10 cellular contexts compared by ENCODE assay signal in genomic region chr5:107289030-107289714, GRCh38.
A peak's percentile ranks its signal among the peaks of the same experiment; 100 is the strongest.
DNase-seq lines count a peak whose midpoint lies in the region; ATAC-seq and TF ChIP-seq lines count a peak whose summit lies in the region.
"Had no signal": no experiment of that assay in that cellular context is flagged by ENCODE, and none has a peak within 500 bp of the region (broad histone marks: within the 10 kb centered on the region; RNA-seq: fewer than 3 reads in every experiment).

No MANE protein-coding gene starts in this region.

- peaks cover 3% of the 10 kb centered on the region for H3K27me3 Mint-ChIP-seq in T-helper 2 cell treated with Interferon-gamma antibody and Interleukin-4, amounts not matched to agents 5 μg/mL and 100 μg/mL, for 36 hours (ENCODE audit: low read depth)
- no peaks in the 10 kb centered on the region; the same call in 1 of the 2 replicates for H3K27me3 Mint-ChIP-seq in HFFc6 (ENCODE audit: insufficient read depth)

- H3K4me3 Mint-ChIP-seq in T-helper 2 cell treated with Interferon-gamma antibody and Interleukin-4, amounts not matched to agents 5 μg/mL and 100 μg/mL, for 36 hours = no peak overlapping the region
- H3K4me3 Mint-ChIP-seq in HFFc6 = no peak overlapping the region

- H3K27ac Mint-ChIP-seq in T-helper 2 cell treated with Interferon-gamma antibody and Interleukin-4, amounts not matched to agents 5 μg/mL and 100 μg/mL, for 36 hours = no peak overlapping the region
- no peak overlapping the region for H3K27ac Mint-ChIP-seq in HFFc6

- no peaks in the 10 kb centered on the region for H3K36me3 Mint-ChIP-seq in T-helper 2 cell treated with Interferon-gamma antibody and Interleukin-4, amounts not matched to agents 5 μg/mL and 100 μg/mL, for 36 hours (ENCODE audit: low read depth)
- no peaks in the 10 kb centered on the region; the same call in 1 of the 2 replicates for H3K36me3 Mint-ChIP-seq in HFFc6 (ENCODE audit: low read depth)

- no peaks in the 10 kb centered on the region for H3K36me3 ChIP-seq in hepatocyte (replicated peaks; ENCODE audit: insufficient read depth, low read depth)
- H3K36me3 ChIP-seq: upper lobe of right lung had no signal

- no peaks in the 10 kb centered on the region for H3K9me2 ChIP-seq in hepatocyte (replicated peaks; ENCODE audit: insufficient read depth)

- peak; percentile 78 for ATAC-seq in GM19324 (IDR thresholded peaks at IDR 0.05; ENCODE audit: low FRiP score, unreplicated experiment)
- peak; percentile 85 for ATAC-seq in HG02884 (IDR thresholded peaks at IDR 0.05; ENCODE audit: unreplicated experiment)
- ATAC-seq: upper lobe of right lung had no signal

- H3K9me3 ChIP-seq in hepatocyte (ENCODE audit: low read depth) = no peaks in the 10 kb centered on the region
- H3K9me3 ChIP-seq: upper lobe of right lung had no signal

- H3K4me2 ChIP-seq in hepatocyte = no peak overlapping the region

- peak; percentile 44 for DNase-seq in GM13977 (ENCODE audit: low spot score)
- DNase-seq in T-helper 2 cell treated with Interferon-gamma antibody and Interleukin-4, amounts not matched to agents 5 μg/mL and 100 μg/mL, for 36 hours (ENCODE audit: low spot score) = peak; percentile 56
- no peak for DNase-seq in hepatocyte (ENCODE audit: low spot score)
- DNase-seq in HFFc6 = no peak
- DNase-seq in NCI-H1930 (lab: John Stamatoyannopoulos, UW) = no peak
- DNase-seq in activated CD8-positive, alpha-beta memory T cell treated with anti-CD3 and anti-CD28 coated beads, Interleukin-2, amount 50 U/mL, for 4 hours = no peak
- DNase-seq: T-helper 9 cell, upper lobe of right lung had no signal

- H3K4me1 Mint-ChIP-seq in T-helper 2 cell treated with Interferon-gamma antibody and Interleukin-4, amounts not matched to agents 5 μg/mL and 100 μg/mL, for 36 hours (ENCODE audit: low read depth) = peaks cover 18% of the 10 kb centered on the region
- no peaks in the 10 kb centered on the region for H3K4me1 Mint-ChIP-seq in HFFc6 (ENCODE audit: low read depth)

- H3K27me3 ChIP-seq in hepatocyte = no peaks in the 10 kb centered on the region
- H3K27me3 ChIP-seq: upper lobe of right lung had no signal

- no peak overlapping the region for H2AFZ ChIP-seq in hepatocyte

- H3K79me2 ChIP-seq in hepatocyte = no peaks in the 10 kb centered on the region

- TF ChIP-seq CTCF in GM13977 (IDR thresholded peaks at IDR 0.05; ENCODE audit: extremely low read depth, insufficient read depth, missing control alignments) = no peak
- no peak for TF ChIP-seq CTCF in hepatocyte (IDR thresholded peaks at IDR 0.05; ENCODE audit: poor library complexity)
- no peak for TF ChIP-seq CTCF in HFFc6 (IDR thresholded peaks at IDR 0.05)

- H3K27ac ChIP-seq in hepatocyte = no peak overlapping the region
- H3K27ac ChIP-seq: upper lobe of right lung had no signal

- no peak overlapping the region for H3K4me3 ChIP-seq in hepatocyte
- H3K4me3 ChIP-seq: upper lobe of right lung had no signal

- H3K4me1 ChIP-seq in hepatocyte (ENCODE audit: insufficient read depth) = peaks cover 6% of the 10 kb centered on the region

- in situ Hi-C loops in GM13977 (cut with MboI; ENCODE audit: low pct_unique_long_range_greater_than_20kb, low sequenced_read_pairs, unreplicated experiment) = no loop called here

- WGBS in hepatocyte (ENCODE audit: low lambda C conversion rate, missing lambda C conversion rate) = 91% methylated on average over 4 of the region's 4 CpGs

- no peaks in the 10 kb centered on the region for H4K20me1 ChIP-seq in hepatocyte (ENCODE audit: insufficient read depth, poor library complexity, severe bottlenecking)

- H3K9me3 Mint-ChIP-seq in T-helper 2 cell treated with Interferon-gamma antibody and Interleukin-4, amounts not matched to agents 5 μg/mL and 100 μg/mL, for 36 hours = no peaks in the 10 kb centered on the region
- peaks cover 55% of the 10 kb centered on the region for H3K9me3 Mint-ChIP-seq in HFFc6

Comparison
In these comparisons a context has a peak if more than half of its experiments do, and no peak if none do; other contexts are left out.
1. DNase-seq: peak in GM13977 (single experiment) and T-helper 2 cell treated with Interferon-gamma antibody and Interleukin-4, amounts not matched to agents 5 μg/mL and 100 μg/mL, for 36 hours (single experiment); none in hepatocyte (single experiment), HFFc6 (single experiment), NCI-H1930 (0 of 2) and activated CD8-positive, alpha-beta memory T cell treated with anti-CD3 and anti-CD28 coated beads, Interleukin-2, amount 50 U/mL, for 4 hours (single experiment).